Comparison of ENCODE assay signal across 1 cellular context in the genomic region with DNA sequence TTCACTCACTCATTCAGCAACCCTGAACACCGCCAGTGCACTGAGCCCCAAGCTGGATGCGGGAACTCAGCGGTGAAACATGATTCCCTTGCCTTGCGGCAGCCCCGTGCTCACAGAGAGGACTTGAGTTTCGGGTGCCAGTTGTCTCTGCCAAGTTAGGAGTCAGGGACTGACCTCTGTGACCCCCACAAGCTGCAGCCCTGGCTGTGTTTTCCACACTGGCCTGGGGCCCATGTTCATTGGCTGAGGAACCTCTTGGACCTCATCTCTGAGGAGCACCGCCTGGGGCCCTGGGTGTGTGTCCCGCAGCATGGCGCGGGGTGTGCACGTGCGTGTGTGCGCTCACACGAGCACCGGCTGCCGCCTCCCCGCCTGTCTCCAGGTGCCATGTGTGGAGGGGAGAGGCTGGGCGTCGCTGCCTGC.
TF ChIP-seq lines count a peak whose summit lies in the region.

No MANE protein-coding gene starts in this region.

TF ChIP-seq in K562, 482 proteins besides CTCF, POLR2A, EP300 and RAD21:
- TF ChIP-seq, protein P1, sequence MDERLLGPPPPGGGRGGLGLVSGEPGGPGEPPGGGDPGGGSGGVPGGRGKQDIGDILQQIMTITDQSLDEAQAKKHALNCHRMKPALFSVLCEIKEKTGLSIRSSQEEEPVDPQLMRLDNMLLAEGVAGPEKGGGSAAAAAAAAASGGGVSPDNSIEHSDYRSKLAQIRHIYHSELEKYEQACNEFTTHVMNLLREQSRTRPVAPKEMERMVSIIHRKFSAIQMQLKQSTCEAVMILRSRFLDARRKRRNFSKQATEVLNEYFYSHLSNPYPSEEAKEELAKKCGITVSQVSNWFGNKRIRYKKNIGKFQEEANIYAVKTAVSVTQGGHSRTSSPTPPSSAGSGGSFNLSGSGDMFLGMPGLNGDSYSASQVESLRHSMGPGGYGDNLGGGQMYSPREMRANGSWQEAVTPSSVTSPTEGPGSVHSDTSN (CRISPR knock-in tag; IDR thresholded peaks at IDR 0.05; ENCODE audit: low read depth) = no peak
- TF ChIP-seq, protein P1 (tag; conservative IDR thresholded peaks at IDR 0.05; ENCODE audit: low read depth) = no peak
- TF ChIP-seq OTX1 (CRISPR knock-in tag; IDR thresholded peaks at IDR 0.05) = no peak
- TF ChIP-seq RBM22 (IDR thresholded peaks at IDR 0.05; ENCODE audit: low read depth, low read length, poor library complexity, severe bottlenecking) = peak; percentile 75
- TF ChIP-seq, protein P2, sequence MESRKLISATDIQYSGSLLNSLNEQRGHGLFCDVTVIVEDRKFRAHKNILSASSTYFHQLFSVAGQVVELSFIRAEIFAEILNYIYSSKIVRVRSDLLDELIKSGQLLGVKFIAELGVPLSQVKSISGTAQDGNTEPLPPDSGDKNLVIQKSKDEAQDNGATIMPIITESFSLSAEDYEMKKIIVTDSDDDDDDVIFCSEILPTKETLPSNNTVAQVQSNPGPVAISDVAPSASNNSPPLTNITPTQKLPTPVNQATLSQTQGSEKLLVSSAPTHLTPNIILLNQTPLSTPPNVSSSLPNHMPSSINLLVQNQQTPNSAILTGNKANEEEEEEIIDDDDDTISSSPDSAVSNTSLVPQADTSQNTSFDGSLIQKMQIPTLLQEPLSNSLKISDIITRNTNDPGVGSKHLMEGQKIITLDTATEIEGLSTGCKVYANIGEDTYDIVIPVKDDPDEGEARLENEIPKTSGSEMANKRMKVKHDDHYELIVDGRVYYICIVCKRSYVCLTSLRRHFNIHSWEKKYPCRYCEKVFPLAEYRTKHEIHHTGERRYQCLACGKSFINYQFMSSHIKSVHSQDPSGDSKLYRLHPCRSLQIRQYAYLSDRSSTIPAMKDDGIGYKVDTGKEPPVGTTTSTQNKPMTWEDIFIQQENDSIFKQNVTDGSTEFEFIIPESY (CRISPR knock-in tag; IDR thresholded peaks at IDR 0.05) = peak; percentile 92
- TF ChIP-seq TAF7 (tag; IDR thresholded peaks at IDR 0.05) = no peak
- TF ChIP-seq PCBP1 (IDR thresholded peaks at IDR 0.05; ENCODE audit: low read depth, low read length, poor library complexity, severe bottlenecking) = no peak
- 0 out of 2 replicates have a peak, but pooled peaks have one; percentile 62 for TF ChIP-seq POLR2G (IDR thresholded peaks at IDR 0.05; ENCODE audit: low read depth, low read length)
- TF ChIP-seq, protein P3, sequence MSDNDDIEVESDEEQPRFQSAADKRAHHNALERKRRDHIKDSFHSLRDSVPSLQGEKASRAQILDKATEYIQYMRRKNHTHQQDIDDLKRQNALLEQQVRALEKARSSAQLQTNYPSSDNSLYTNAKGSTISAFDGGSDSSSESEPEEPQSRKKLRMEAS (CRISPR knock-in tag; IDR thresholded peaks at IDR 0.05) = peak; percentile 33; the same call in 1 of the 2 replicates
- no peak for TF ChIP-seq TGIF2 (CRISPR knock-in tag; IDR thresholded peaks at IDR 0.05)
- no peak for TF ChIP-seq CBX5 (IDR thresholded peaks at IDR 0.05; ENCODE audit: borderline replicate concordance, low read depth)
